Comparison of ENCODE assay signal across 8 cellular contexts in genomic region chr12:112540021-112540420, GRCh38.
"Had no signal": no experiment of that assay in that cellular context is flagged by ENCODE, and none has a peak within 500 bp of the region (broad histone marks: within the 10 kb centered on the region; RNA-seq: fewer than 3 reads in every experiment).

No MANE protein-coding gene starts in this region.

- H3K9ac ChIP-seq: GM23248 had no signal

- ATAC-seq: K562 had no signal

- H3K4me3 ChIP-seq: GM23248, HAP-1, K562 had no signal

- DNase-seq: GM23248, GOT3, H7, HFFc6, IMR-90, KG1 had no signal

- H2AFZ ChIP-seq: GM23248 had no signal

- H3K9me3 ChIP-seq: HAP-1 had no signal

- H3K36me3 ChIP-seq: HAP-1 had no signal

- H3K27ac ChIP-seq: GM23248 had no signal
